In genomic region chr1:150613061-150613920, GRCh38 we compare ENCODE assay signal across 8 cellular contexts. TPM values are rescaled to one million over a fixed set of nuclear protein-coding genes. Genes with fewer than 3 reads are reported as not detected.
DNase-seq lines count a peak whose midpoint lies in the region; ATAC-seq and TF ChIP-seq lines count a peak whose summit lies in the region.

No MANE protein-coding gene starts in this region.

- CTCF ChIA-PET in BJ (lab: Yijun Ruan, JAX): interaction anchor here (0.7 to 4.6 kb wide), 4 partner anchors 34 to 53 kb away, joined by 3 to 23 read pairs (median 4); partner anchors contain the start of gene MCL1
- CTCF ChIA-PET in activated B cell treated with CpG ODN at 0.5 μM for 24 hours (lab: Charles Lee): interaction anchor here (0.6 to 17.1 kb wide), 3 partner anchors 9 to 51 kb away, joined by 3 to 358 read pairs (median 3); no protein-coding TSS in a partner anchor

- H3K4me3 ChIP-seq in BJ (ENCODE audit: low read depth, low read length): no peak overlapping the region
- no peak overlapping the region for H3K4me3 ChIP-seq in endocrine pancreas (ENCODE audit: control insufficient read depth, insufficient read depth, low read length)
- H3K4me3 ChIP-seq in uterus: no peak overlapping the region

- H3K4me1 Mint-ChIP-seq in activated B cell treated with CpG ODN at 0.5 μM for 24 hours (peaks cover 51% of the 10 kb centered on the region), natural killer cell (peaks cover 40 to 48% of the 10 kb centered on the region in 2 donors)

- intact Hi-C loops in activated B cell treated with CpG ODN at 0.5 μM for 24 hours (cut with micrococcal nuclease): loop anchor here (1.0 kb wide), 2 partner anchors 8 to 16 kb away; partner anchors contain the start of gene ENSA
- intact Hi-C loops in natural killer cell (cut with micrococcal nuclease): loop anchor here (1.0 kb wide), 1 partner anchor 8 kb away; no protein-coding TSS in a partner anchor
- intact Hi-C loops in uterus (cut with DNase I; ENCODE audit: low total_unique reads): no loop called here

- H3K9me3 Mint-ChIP-seq in activated B cell treated with CpG ODN at 0.5 μM for 24 hours (no peaks in the 10 kb centered on the region), natural killer cell (no peaks in the 10 kb centered on the region)

- TF ChIP-seq POLR2A in uterus (IDR thresholded peaks at IDR 0.05): no peak

- H3K27me3 ChIP-seq in BJ (ENCODE audit: control insufficient read depth, insufficient read depth, low read length) (no peaks in the 10 kb centered on the region), endocrine pancreas (ENCODE audit: control insufficient read depth, insufficient read depth, low read length) (no peaks in the 10 kb centered on the region), uterus (no peaks in the 10 kb centered on the region)

- no peak for TF ChIP-seq CTCF in BJ (IDR thresholded peaks at IDR 0.05; ENCODE audit: insufficient read depth, low read depth, low read length)
- no peak for TF ChIP-seq CTCF in GM20000 (IDR thresholded peaks at IDR 0.05; ENCODE audit: extremely low read depth, missing control alignments)
- no peak for TF ChIP-seq CTCF in activated B cell treated with CpG ODN at 0.5 μM for 24 hours (IDR thresholded peaks at IDR 0.05)
- TF ChIP-seq CTCF in natural killer cell (IDR thresholded peaks at IDR 0.05): no peak
- no peak for TF ChIP-seq CTCF in uterus (IDR thresholded peaks at IDR 0.05)

- H3K36me3 ChIP-seq in BJ (ENCODE audit: control insufficient read depth, insufficient read depth, low read length) (no peaks in the 10 kb centered on the region), endocrine pancreas (ENCODE audit: control insufficient read depth, insufficient read depth, low read length) (no peaks in the 10 kb centered on the region), uterus (no peaks in the 10 kb centered on the region)

- H3K27ac Mint-ChIP-seq in activated B cell treated with CpG ODN at 0.5 μM for 24 hours: peak overlapping the region; percentile 96
- peak overlapping the region; percentile 90 to 91 for H3K27ac Mint-ChIP-seq in natural killer cell

- no peaks in the 10 kb centered on the region for H3K27me3 Mint-ChIP-seq in activated B cell treated with CpG ODN at 0.5 μM for 24 hours
- H3K27me3 Mint-ChIP-seq in natural killer cell (ENCODE audit: low read depth in 2 of 2): no peaks in the 10 kb centered on the region

- peak overlapping the region; percentile 35 for H3K9ac ChIP-seq in endocrine pancreas (ENCODE audit: control insufficient read depth, insufficient read depth, low read length)

- POLR2A ChIA-PET in BJ (lab: Charles Lee): interaction anchor here (0.6 kb wide), 1 partner anchor 62 kb away, joined by 4 read pairs; no protein-coding TSS in a partner anchor
- POLR2A ChIA-PET in activated B cell treated with CpG ODN at 0.5 μM for 24 hours (lab: Charles Lee): interaction anchor here (0.6 to 14.8 kb wide), 10 partner anchors 16 to 296 kb away, joined by 3 to 272 read pairs (median 6); partner anchors contain the start of genes ENSA and MCL1

- ATAC-seq in activated B cell treated with CpG ODN at 0.5 μM for 24 hours (ENCODE audit: low read depth) (peak; percentile 53), natural killer cell (peak; percentile 19 to 64 (median 42)), GM21723 (IDR thresholded peaks at IDR 0.05; ENCODE audit: unreplicated experiment) (no peak)

- DNase-seq in BJ (ENCODE audit: low read depth) (peak; percentile 74), GM20000 (ENCODE audit: low spot score) (peak; percentile 42), NCI-H146 treated with DMSO at 0.1 percent for 48 hours (lab: John Stamatoyannopoulos, UW; ENCODE audit: unreplicated experiment) (peak; percentile 68), activated B cell treated with CpG ODN at 0.5 μM for 24 hours (no peak), natural killer cell (peak; percentile 27), uterus (no peak)

- H3K36me3 Mint-ChIP-seq in activated B cell treated with CpG ODN at 0.5 μM for 24 hours (ENCODE audit: low read depth) (peaks cover 32% of the 10 kb centered on the region), natural killer cell (no peaks in the 10 kb centered on the region)

- no peaks in the 10 kb centered on the region for H3K9me3 ChIP-seq in endocrine pancreas (ENCODE audit: control insufficient read depth, low read length)
- no peaks in the 10 kb centered on the region for H3K9me3 ChIP-seq in uterus

- H3K4me1 ChIP-seq in endocrine pancreas (ENCODE audit: control insufficient read depth, insufficient read depth, low read length) (no peaks in the 10 kb centered on the region), uterus (peaks cover 0 to 5% of the 10 kb centered on the region in 2 donors)

- peak overlapping the region; percentile 70 to 78 for H3K27ac ChIP-seq in uterus

- peak overlapping the region; percentile 65 for H3K4me3 Mint-ChIP-seq in activated B cell treated with CpG ODN at 0.5 μM for 24 hours
- peak overlapping the region; percentile 33 for H3K4me3 Mint-ChIP-seq in natural killer cell

RNA-seq across cellular contexts. Expression of gene ENSA, which starts 16.1 kb away (rescaled TPM):
- polyA plus RNA-seq in BJ (2011; rRNA removed): 35.8 and 47.2 TPM in 2 replicates
- 11.8 and 26.8 TPM in 2 replicates for polyA minus RNA-seq in BJ (2011; rRNA and poly(A)+ RNA removed)
- 202 and 227 TPM in 2 replicates for total RNA-seq in activated B cell treated with CpG ODN at 0.5 μM for 24 hours
- 100 to 1,000 TPM; 185 to 228 (median 220) TPM for total RNA-seq in natural killer cell
- 100 to 1,000 TPM; 122 to 224 (median 130) TPM for total RNA-seq in uterus

RNA-seq across cellular contexts. Expression of gene MCL1, which starts 33.9 kb away (rescaled TPM):
- 45.4 and 80.5 TPM in 2 replicates for polyA plus RNA-seq in BJ (2011; rRNA removed)
- 69.5 and 71.5 TPM in 2 replicates for polyA minus RNA-seq in BJ (2011; rRNA and poly(A)+ RNA removed)
- 224 and 233 TPM in 2 replicates for total RNA-seq in activated B cell treated with CpG ODN at 0.5 μM for 24 hours
- total RNA-seq in natural killer cell: 1,000 to 10,000 TPM in 1 of 3 donors, 100 to 1,000 TPM in 2; 929 to 1,396 (median 938) TPM
- total RNA-seq in uterus: 100 to 1,000 TPM; 125 to 266 (median 207) TPM

Comparison
In these comparisons a context has a peak if more than half of its experiments do, and no peak if none do; other contexts are left out.
1. DNase-seq: peak in BJ (single experiment), GM20000 (single experiment), NCI-H146 treated with DMSO at 0.1 percent for 48 hours (single experiment) and natural killer cell (single experiment); none in activated B cell treated with CpG ODN at 0.5 μM for 24 hours (single experiment) and uterus (0 of 2).